In the genomic region with DNA sequence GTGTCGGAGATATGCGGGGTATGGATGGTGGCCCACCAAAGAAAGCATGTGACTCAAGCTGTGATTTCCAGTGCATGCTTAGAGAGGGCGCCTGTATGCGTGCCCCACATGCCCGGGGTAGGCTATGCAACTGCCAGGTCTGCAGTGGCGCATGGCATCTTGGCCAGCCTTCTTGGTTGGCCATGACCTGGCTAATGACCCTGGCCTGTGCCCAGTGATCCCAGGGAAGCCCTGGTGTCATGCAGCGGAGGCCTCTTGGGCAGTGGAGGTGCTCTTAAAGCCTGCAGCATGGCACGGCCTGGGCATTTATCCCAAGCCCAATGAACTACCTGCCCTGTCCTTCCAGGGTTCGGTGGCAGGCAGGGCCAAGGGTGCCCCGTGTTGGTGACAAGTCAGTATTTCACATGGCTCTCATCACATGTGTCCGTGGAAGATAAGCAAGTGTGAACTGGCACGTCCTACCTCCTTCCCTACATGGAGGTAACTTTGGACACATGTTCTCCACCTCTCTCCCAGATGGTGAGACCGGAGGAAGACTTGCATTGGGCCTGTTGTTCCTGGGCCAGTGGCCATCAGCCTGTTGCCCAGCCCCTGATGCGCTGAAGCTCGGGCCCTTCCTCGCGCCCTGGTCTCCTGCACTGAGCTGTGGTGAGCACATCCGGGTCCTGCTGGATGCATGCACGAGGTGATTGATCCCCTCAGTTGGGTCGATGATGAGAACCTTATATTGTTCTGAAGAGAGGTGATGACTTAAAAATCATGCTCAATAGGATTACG, we compare ENCODE assay signal across 19 cellular contexts.
DNase-seq lines count a peak whose midpoint lies in the region; ATAC-seq and TF ChIP-seq lines count a peak whose summit lies in the region.
"Had no signal": no experiment of that assay in that cellular context is flagged by ENCODE, and none has a peak within 500 bp of the region (broad histone marks: within the 10 kb centered on the region; RNA-seq: fewer than 3 reads in every experiment).

No MANE protein-coding gene starts in this region.

- no peak overlapping the region for H3K27ac Mint-ChIP-seq in activated T-cell treated with anti-CD3 and anti-CD28 coated beads, Interleukin-2, amount 50 U/mL, for 24 hours
- H3K27ac Mint-ChIP-seq in T-helper 2 cell treated with Interferon-gamma antibody and Interleukin-4, amounts not matched to agents 5 μg/mL and 100 μg/mL, for 36 hours = no peak overlapping the region
- H3K27ac Mint-ChIP-seq: stimulated activated naive CD8-positive, alpha-beta T cell treated with anti-CD3 and anti-CD28 coated beads, Interleukin-15, Interleukin-2, amounts not matched to agents 100 ng/mL and 50 ng/mL, for 24 hours had no signal

- no peak for TF ChIP-seq EP300 in sigmoid colon (IDR thresholded peaks at IDR 0.05)

- peak overlapping the region; percentile 20; the same call in 1 of the 2 replicates for H3K4me3 ChIP-seq in iPS-18c (ENCODE audit: insufficient read depth, low read depth, low read length)
- H3K4me3 ChIP-seq in sigmoid colon = no peak overlapping the region
- H3K4me3 ChIP-seq: left lung, prostate gland had no signal

- no peaks in the 10 kb centered on the region for H3K4me1 ChIP-seq in sigmoid colon
- H3K4me1 ChIP-seq: foreskin keratinocyte, left lung, prostate gland had no signal

- H3K9me3 ChIP-seq in iPS-18c (ENCODE audit: control insufficient read depth, insufficient read depth, low read length) (peaks cover 33% of the 10 kb centered on the region), sigmoid colon (peaks cover 0 to 27% (median 3%) of the 10 kb centered on the region in 4 donors)
- H3K9me3 ChIP-seq: prostate gland had no signal

- TF ChIP-seq CTCF in sigmoid colon (IDR thresholded peaks at IDR 0.05) = no peak
- TF ChIP-seq CTCF in GM20000 (IDR thresholded peaks at IDR 0.05; ENCODE audit: extremely low read depth, missing control alignments) = no peak

- no peaks in the 10 kb centered on the region for H3K27me3 ChIP-seq in sigmoid colon
- H3K27me3 ChIP-seq: foreskin keratinocyte, left lung had no signal

- DNase-seq in activated T-cell treated with anti-CD3 and anti-CD28 coated beads, Interleukin-2, amount 50 U/mL, for 4 hours = peak; percentile 3
- DNase-seq in activated T-cell treated with anti-CD3 and anti-CD28 coated beads, Interleukin-2, amount 50 U/mL, for 24 hours = no peak
- peak; percentile 13 for DNase-seq in activated CD8-positive, alpha-beta memory T cell treated with anti-CD3 and anti-CD28 coated beads, Interleukin-2, amount 50 U/mL, for 48 hours
- peak; percentile 48 for DNase-seq in sigmoid colon
- DNase-seq in GM20000 (ENCODE audit: low spot score) = no peak
- no peak for DNase-seq in T-helper 2 cell treated with Interferon-gamma antibody and Interleukin-4, amounts not matched to agents 5 μg/mL and 100 μg/mL, for 36 hours (ENCODE audit: low spot score)
- DNase-seq: amniotic stem cell, foreskin keratinocyte, Kasumi-1, NCI-H1417, NCI-H2171, NCI-H82 had no signal

- no peaks in the 10 kb centered on the region for H3K36me3 ChIP-seq in sigmoid colon
- H3K36me3 ChIP-seq: left lung, prostate gland had no signal

- H3K9me3 Mint-ChIP-seq in activated T-cell treated with anti-CD3 and anti-CD28 coated beads, Interleukin-2, amount 50 U/mL, for 4 hours = peaks cover 3% of the 10 kb centered on the region
- peaks cover 4% of the 10 kb centered on the region for H3K9me3 Mint-ChIP-seq in activated T-cell treated with anti-CD3 and anti-CD28 coated beads, Interleukin-2, amount 50 U/mL, for 24 hours
- peaks cover 18% of the 10 kb centered on the region for H3K9me3 Mint-ChIP-seq in T-helper 2 cell treated with Interferon-gamma antibody and Interleukin-4, amounts not matched to agents 5 μg/mL and 100 μg/mL, for 36 hours
- H3K9me3 Mint-ChIP-seq: stimulated activated naive CD8-positive, alpha-beta T cell treated with anti-CD3 and anti-CD28 coated beads, Interleukin-15, Interleukin-2, amounts not matched to agents 100 ng/mL and 50 ng/mL, for 24 hours had no signal

- no peak for ATAC-seq in activated T-cell treated with anti-CD3 and anti-CD28 coated beads, Interleukin-2, amount 50 U/mL, for 4 hours
- ATAC-seq in GM21390 (IDR thresholded peaks at IDR 0.05; ENCODE audit: unreplicated experiment) = no peak
- ATAC-seq: foreskin keratinocyte, left lung, Panc1 had no signal

- intact Hi-C loops in sigmoid colon (cut with DNase I) = no loop called here

- no peaks in the 10 kb centered on the region for H3K27me3 Mint-ChIP-seq in activated T-cell treated with anti-CD3 and anti-CD28 coated beads, Interleukin-2, amount 50 U/mL, for 4 hours (ENCODE audit: low read depth)
- H3K27me3 Mint-ChIP-seq in activated T-cell treated with anti-CD3 and anti-CD28 coated beads, Interleukin-2, amount 50 U/mL, for 24 hours = no peaks in the 10 kb centered on the region
- no peaks in the 10 kb centered on the region for H3K27me3 Mint-ChIP-seq in T-helper 2 cell treated with Interferon-gamma antibody and Interleukin-4, amounts not matched to agents 5 μg/mL and 100 μg/mL, for 36 hours (ENCODE audit: low read depth)
- H3K27me3 Mint-ChIP-seq: stimulated activated naive CD8-positive, alpha-beta T cell treated with anti-CD3 and anti-CD28 coated beads, Interleukin-15, Interleukin-2, amounts not matched to agents 100 ng/mL and 50 ng/mL, for 24 hours had no signal

- H3K36me3 Mint-ChIP-seq in activated T-cell treated with anti-CD3 and anti-CD28 coated beads, Interleukin-2, amount 50 U/mL, for 4 hours (ENCODE audit: insufficient read depth) = no peaks in the 10 kb centered on the region
- no peaks in the 10 kb centered on the region for H3K36me3 Mint-ChIP-seq in activated T-cell treated with anti-CD3 and anti-CD28 coated beads, Interleukin-2, amount 50 U/mL, for 24 hours (ENCODE audit: low read depth)
- no peaks in the 10 kb centered on the region for H3K36me3 Mint-ChIP-seq in T-helper 2 cell treated with Interferon-gamma antibody and Interleukin-4, amounts not matched to agents 5 μg/mL and 100 μg/mL, for 36 hours (ENCODE audit: low read depth)

- H3K4me3 Mint-ChIP-seq in activated T-cell treated with anti-CD3 and anti-CD28 coated beads, Interleukin-2, amount 50 U/mL, for 4 hours = no peak overlapping the region
- H3K4me3 Mint-ChIP-seq in activated T-cell treated with anti-CD3 and anti-CD28 coated beads, Interleukin-2, amount 50 U/mL, for 24 hours = no peak overlapping the region
- H3K4me3 Mint-ChIP-seq in T-helper 2 cell treated with Interferon-gamma antibody and Interleukin-4, amounts not matched to agents 5 μg/mL and 100 μg/mL, for 36 hours = no peak overlapping the region
- H3K4me3 Mint-ChIP-seq: stimulated activated naive CD8-positive, alpha-beta T cell treated with anti-CD3 and anti-CD28 coated beads, Interleukin-15, Interleukin-2, amounts not matched to agents 100 ng/mL and 50 ng/mL, for 24 hours had no signal

- WGBS in sigmoid colon, 2 donors = 91 to 92% methylated on average over 21 of the region's 21 CpGs

- H3K4me1 Mint-ChIP-seq in activated T-cell treated with anti-CD3 and anti-CD28 coated beads, Interleukin-2, amount 50 U/mL, for 4 hours (ENCODE audit: low read depth) = no peaks in the 10 kb centered on the region
- no peaks in the 10 kb centered on the region for H3K4me1 Mint-ChIP-seq in activated T-cell treated with anti-CD3 and anti-CD28 coated beads, Interleukin-2, amount 50 U/mL, for 24 hours (ENCODE audit: low read depth)
- no peaks in the 10 kb centered on the region for H3K4me1 Mint-ChIP-seq in T-helper 2 cell treated with Interferon-gamma antibody and Interleukin-4, amounts not matched to agents 5 μg/mL and 100 μg/mL, for 36 hours (ENCODE audit: low read depth)

- no peak for TF ChIP-seq POLR2A in sigmoid colon (IDR thresholded peaks at IDR 0.05)

- H3K27ac ChIP-seq in sigmoid colon = no peak overlapping the region
- H3K27ac ChIP-seq: C4-2B, foreskin keratinocyte, left lung, prostate gland had no signal

Comparison
In these comparisons a context has a peak if more than half of its experiments do, and no peak if none do; other contexts are left out.
1. DNase-seq: peak in activated T-cell treated with anti-CD3 and anti-CD28 coated beads, Interleukin-2, amount 50 U/mL, for 4 hours (single experiment), activated CD8-positive, alpha-beta memory T cell treated with anti-CD3 and anti-CD28 coated beads, Interleukin-2, amount 50 U/mL, for 48 hours (single experiment) and sigmoid colon (single experiment); none in activated T-cell treated with anti-CD3 and anti-CD28 coated beads, Interleukin-2, amount 50 U/mL, for 24 hours (single experiment), GM20000 (single experiment) and T-helper 2 cell treated with Interferon-gamma antibody and Interleukin-4, amounts not matched to agents 5 μg/mL and 100 μg/mL, for 36 hours (single experiment).